Comparison of ENCODE assay signal across 8 cellular contexts in the genomic region with DNA sequence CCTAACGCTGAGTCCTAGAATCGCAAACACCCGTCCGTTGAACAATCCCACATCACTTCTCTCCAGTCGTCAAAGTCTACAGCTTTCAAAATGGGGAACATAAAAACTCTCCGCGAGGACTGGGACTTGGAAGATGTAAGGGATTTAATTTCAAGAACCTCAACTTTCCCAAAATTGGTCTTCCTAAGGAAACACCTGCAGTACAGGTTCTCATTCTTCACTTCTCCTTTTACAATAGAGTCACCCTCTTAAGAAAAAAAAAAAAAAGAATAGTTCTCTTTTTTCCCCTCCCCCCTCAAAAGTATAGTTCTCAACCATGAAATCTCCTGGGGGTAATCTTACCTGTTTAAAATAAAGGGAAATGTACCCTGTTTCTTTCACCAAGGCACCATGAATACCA. TPM values are rescaled to one million over a fixed set of nuclear protein-coding genes. Genes with fewer than 3 reads are reported as not detected.
A peak's percentile ranks its signal among the peaks of the same experiment; 100 is the strongest.
DNase-seq lines count a peak whose midpoint lies in the region; ATAC-seq and TF ChIP-seq lines count a peak whose summit lies in the region.

No MANE protein-coding gene starts in this region.

- no peaks in the 10 kb centered on the region for H3K9me3 ChIP-seq in right lobe of liver
- H3K9me3 ChIP-seq in upper lobe of left lung, result no peaks in the 10 kb centered on the region

- ATAC-seq in activated naive CD4-positive, alpha-beta T cell treated with anti-CD3 and anti-CD28 coated beads, Interleukin-2, amount 50 U/mL, for 72 hours, result no peak
- no peak for ATAC-seq in right lobe of liver
- no peak for ATAC-seq in upper lobe of left lung (ENCODE audit: low FRiP score in 2 of 2)
- ATAC-seq in GM18867 (IDR thresholded peaks at IDR 0.05; ENCODE audit: unreplicated experiment), result no peak

- peak overlapping the region; percentile 100 for H3K27ac ChIP-seq in VCaP
- H3K27ac ChIP-seq in right lobe of liver, result no peak overlapping the region
- peak overlapping the region in 3 of 4 donors; percentile 92 to 97 (median 95) for H3K27ac ChIP-seq in upper lobe of left lung

- WGBS in right lobe of liver (ENCODE audit: insufficient coverage, low coverage, low lambda C conversion rate, missing lambda C conversion rate), result 17% methylated on average over 1 of the region's 7 CpGs
- 22% methylated on average over 7 of the region's 7 CpGs for WGBS in upper lobe of left lung, 2 donors

- H3K27ac Mint-ChIP-seq in activated naive CD4-positive, alpha-beta T cell treated with anti-CD3 and anti-CD28 coated beads, Interleukin-2, amount 50 U/mL, for 24 hours, result no peak overlapping the region
- peak overlapping the region in 1 of 2 donors; percentile 96 for H3K27ac Mint-ChIP-seq in activated naive CD4-positive, alpha-beta T cell treated with anti-CD3 and anti-CD28 coated beads, Interleukin-2, amount 50 U/mL, for 72 hours

- H3K27me3 ChIP-seq in right lobe of liver, result no peaks in the 10 kb centered on the region
- no peaks in the 10 kb centered on the region for H3K27me3 ChIP-seq in upper lobe of left lung

- H3K4me1 Mint-ChIP-seq in activated naive CD4-positive, alpha-beta T cell treated with anti-CD3 and anti-CD28 coated beads, Interleukin-2, amount 50 U/mL, for 24 hours, result peaks cover 47% of the 10 kb centered on the region

- peaks cover 18% of the 10 kb centered on the region for H3K36me3 Mint-ChIP-seq in activated naive CD4-positive, alpha-beta T cell treated with anti-CD3 and anti-CD28 coated beads, Interleukin-2, amount 50 U/mL, for 24 hours
- H3K36me3 Mint-ChIP-seq in activated naive CD4-positive, alpha-beta T cell treated with anti-CD3 and anti-CD28 coated beads, Interleukin-2, amount 50 U/mL, for 72 hours, result peaks cover 38 to 42% of the 10 kb centered on the region in 2 donors

- no peak for DNase-seq in activated naive CD4-positive, alpha-beta T cell treated with anti-CD3 and anti-CD28 coated beads, Interleukin-2, amount 50 U/mL, for 72 hours (ENCODE audit: low spot score in 2 of 2)
- DNase-seq in right lobe of liver (no peak), upper lobe of left lung (no peak), hypothalamus (lab: John Stamatoyannopoulos, UW) (no peak), mesenteric fat pad (ENCODE audit: low spot score) (no peak)

- peaks cover 0 to 33% (median 12%) of the 10 kb centered on the region in 4 donors for H3K4me1 ChIP-seq in right lobe of liver
- peaks cover 32 to 38% (median 34%) of the 10 kb centered on the region in 4 donors for H3K4me1 ChIP-seq in upper lobe of left lung

- TF ChIP-seq POLR2A in right lobe of liver (IDR thresholded peaks at IDR 0.05), result no peak
- no peak for TF ChIP-seq POLR2A in upper lobe of left lung (IDR thresholded peaks at IDR 0.05)

- H3K27me3 Mint-ChIP-seq in activated naive CD4-positive, alpha-beta T cell treated with anti-CD3 and anti-CD28 coated beads, Interleukin-2, amount 50 U/mL, for 24 hours, result no peaks in the 10 kb centered on the region

- no peaks in the 10 kb centered on the region for H3K9me3 Mint-ChIP-seq in activated naive CD4-positive, alpha-beta T cell treated with anti-CD3 and anti-CD28 coated beads, Interleukin-2, amount 50 U/mL, for 24 hours
- H3K9me3 Mint-ChIP-seq in activated naive CD4-positive, alpha-beta T cell treated with anti-CD3 and anti-CD28 coated beads, Interleukin-2, amount 50 U/mL, for 72 hours, result no peaks in the 10 kb centered on the region

- TF ChIP-seq EP300 in upper lobe of left lung (IDR thresholded peaks at IDR 0.05), result no peak

- H3K4me3 ChIP-seq in right lobe of liver, result peak overlapping the region in 2 of 3 donors; percentile 46 to 77
- peak overlapping the region in 3 of 4 donors; percentile 86 to 89 (median 88) for H3K4me3 ChIP-seq in upper lobe of left lung

- H3K36me3 ChIP-seq in right lobe of liver (peaks cover 0 to 19% (median 5%) of the 10 kb centered on the region in 4 donors), upper lobe of left lung (peaks cover 7 to 24% (median 22%) of the 10 kb centered on the region in 4 donors)

- peak overlapping the region; percentile 95 for H3K4me3 Mint-ChIP-seq in activated naive CD4-positive, alpha-beta T cell treated with anti-CD3 and anti-CD28 coated beads, Interleukin-2, amount 50 U/mL, for 24 hours

- TF ChIP-seq CTCF in VCaP (conservative IDR thresholded peaks at IDR 0.05) (no peak), right lobe of liver (IDR thresholded peaks at IDR 0.05) (no peak), upper lobe of left lung (IDR thresholded peaks at IDR 0.05) (no peak)

- intact Hi-C loops in right lobe of liver (cut with DNase I), result no loop called here

RNA-seq across cellular contexts. Expression of a gene that starts 1.4 kb away (rescaled TPM):
- 10 to 100 TPM; 68.4 to 72.8 TPM for total RNA-seq in activated naive CD4-positive, alpha-beta T cell treated with anti-CD3 and anti-CD28 coated beads, Interleukin-2, amount 50 U/mL, for 72 hours
- 10 to 100 TPM; 11.3 to 28.8 (median 19.5) TPM for total RNA-seq in right lobe of liver
- total RNA-seq in upper lobe of left lung, result 10 to 100 TPM; 29.3 to 57.6 (median 43.5) TPM
- 41.7 TPM for total RNA-seq in mesenteric fat pad

RNA-seq across cellular contexts. Expression of a gene that starts 6.6 kb away (rescaled TPM):
- 10 to 100 TPM; 12.2 to 18.2 TPM for total RNA-seq in activated naive CD4-positive, alpha-beta T cell treated with anti-CD3 and anti-CD28 coated beads, Interleukin-2, amount 50 U/mL, for 72 hours
- 1 to 10 TPM; 2.9 to 6.8 (median 4.9) TPM for total RNA-seq in right lobe of liver
- 10 to 100 TPM; 24.2 to 32.5 (median 28.2) TPM for total RNA-seq in upper lobe of left lung
- 12.1 TPM for total RNA-seq in mesenteric fat pad

RNA-seq across cellular contexts. Expression of a gene that starts 10.3 kb away (rescaled TPM):
- 100 to 1,000 TPM; 143 to 216 TPM for total RNA-seq in activated naive CD4-positive, alpha-beta T cell treated with anti-CD3 and anti-CD28 coated beads, Interleukin-2, amount 50 U/mL, for 72 hours
- 100 to 1,000 TPM in 5 of 6 experiments, 10 to 100 TPM in 1; 89.2 to 140 (median 124) TPM for total RNA-seq in right lobe of liver
- 100 to 1,000 TPM; 131 to 310 (median 221) TPM for total RNA-seq in upper lobe of left lung
- total RNA-seq in mesenteric fat pad, result 77.9 TPM

RNA-seq across cellular contexts. Expression of a gene that starts 25.4 kb away (rescaled TPM):
- total RNA-seq in activated naive CD4-positive, alpha-beta T cell treated with anti-CD3 and anti-CD28 coated beads, Interleukin-2, amount 50 U/mL, for 72 hours, result 100 to 1,000 TPM in 1 of 2 donors, 10 to 100 TPM in 1; 24.5 to 136 TPM
- 10 to 100 TPM; 15.1 to 30.6 (median 23.3) TPM for total RNA-seq in right lobe of liver
- total RNA-seq in upper lobe of left lung, result 100 to 1,000 TPM in 2 of 6 donors, 10 to 100 TPM in 4; 56.5 to 149 (median 77.9) TPM
- total RNA-seq in mesenteric fat pad, result 56.2 TPM

RNA-seq across cellular contexts. Expression of a gene that starts 34.7 kb away (rescaled TPM):
- total RNA-seq in activated naive CD4-positive, alpha-beta T cell treated with anti-CD3 and anti-CD28 coated beads, Interleukin-2, amount 50 U/mL, for 72 hours, result 100 to 1,000 TPM in 1 of 2 donors, 10 to 100 TPM in 1; 92.9 to 103 TPM
- total RNA-seq in right lobe of liver, result 10 to 100 TPM; 23.8 to 35.2 (median 27.5) TPM
- 10 to 100 TPM; 13.8 to 42.9 (median 30.7) TPM for total RNA-seq in upper lobe of left lung
- total RNA-seq in mesenteric fat pad, result 34.8 TPM

Comparison
In these comparisons a context has a peak if more than half of its experiments do, and no peak if none do; other contexts are left out.
1. H3K27ac ChIP-seq: peak in VCaP (single experiment) and upper lobe of left lung (3 of 4); none in right lobe of liver (0 of 3).